ENCODE assay signal across 8 cellular contexts in genomic region chr16:31215287-31216115, GRCh38. TPM values are rescaled to one million over a fixed set of nuclear protein-coding genes. Genes with fewer than 3 reads are reported as not detected.
DNase-seq lines count a peak whose midpoint lies in the region; ATAC-seq, FAIRE-seq and TF ChIP-seq lines count a peak whose summit lies in the region.

No MANE protein-coding gene starts in this region.

- no peaks in the 10 kb centered on the region for H3K9me3 Mint-ChIP-seq in activated T-cell treated with anti-CD3 and anti-CD28 coated beads, Interleukin-2, amount 50 U/mL, for 24 hours

- DNase-seq in HK-2 (ENCODE audit: unreplicated experiment) (peak; percentile 69), frontal cortex (ENCODE audit: low spot score in 2 of 2) (peak; percentile 64 to 70), dermis blood vessel endothelial cell (no peak)
- DNase-seq in activated T-cell treated with anti-CD3 and anti-CD28 coated beads, Interleukin-2, amount 50 U/mL, for 24 hours, result peak; percentile 58

- peak overlapping the region; percentile 63 for H3K4me3 Mint-ChIP-seq in activated T-cell treated with anti-CD3 and anti-CD28 coated beads, Interleukin-2, amount 50 U/mL, for 24 hours

- no peaks in the 10 kb centered on the region for H3K9me3 ChIP-seq in neutrophil

- no peak for ATAC-seq in GM21381 (IDR thresholded peaks at IDR 0.05; ENCODE audit: unreplicated experiment)
- no peak for ATAC-seq in HG02973 (IDR thresholded peaks at IDR 0.05; ENCODE audit: unreplicated experiment)

- no peak for TF ChIP-seq CTCF in C4-2B (conservative IDR thresholded peaks at IDR 0.05)
- TF ChIP-seq CTCF in neutrophil (IDR thresholded peaks at IDR 0.05), result no peak

- peak overlapping the region; percentile 64 to 67 for H3K4me3 ChIP-seq in neutrophil (ENCODE audit: low read depth in 1 of 2, low read length in 1 of 2)

- no peaks in the 10 kb centered on the region for H3K36me3 ChIP-seq in neutrophil

- peaks cover 80% of the 10 kb centered on the region for H3K27me3 ChIP-seq in neutrophil

- peaks cover 22% of the 10 kb centered on the region for H3K4me1 Mint-ChIP-seq in activated T-cell treated with anti-CD3 and anti-CD28 coated beads, Interleukin-2, amount 50 U/mL, for 24 hours (ENCODE audit: low read depth)

- H3K4me1 ChIP-seq in neutrophil (ENCODE audit: control insufficient read depth in 1 of 2, insufficient read depth in 1 of 2, low read depth in 1 of 2, low read length in 1 of 2), result peaks cover 26 to 31% of the 10 kb centered on the region in 2 experiments

- peaks cover 60% of the 10 kb centered on the region for H3K27me3 Mint-ChIP-seq in activated T-cell treated with anti-CD3 and anti-CD28 coated beads, Interleukin-2, amount 50 U/mL, for 24 hours

- no peaks in the 10 kb centered on the region for H3K36me3 Mint-ChIP-seq in activated T-cell treated with anti-CD3 and anti-CD28 coated beads, Interleukin-2, amount 50 U/mL, for 24 hours (ENCODE audit: low read depth)

- no peak for FAIRE-seq in frontal cortex (lab: Jason Lieb, UNC)

- no peak overlapping the region for H3K27ac Mint-ChIP-seq in activated T-cell treated with anti-CD3 and anti-CD28 coated beads, Interleukin-2, amount 50 U/mL, for 24 hours

- H3K27ac ChIP-seq in C4-2B, result peak overlapping the region; percentile 60
- H3K27ac ChIP-seq in neutrophil, result no peak overlapping the region

RNA-seq across cellular contexts. Expression of gene PYDC1, which starts 1.4 kb away (rescaled TPM):
- 0.41 TPM for total RNA-seq in frontal cortex
- not detected in 2 replicates for total RNA-seq in dermis blood vessel endothelial cell

RNA-seq across cellular contexts. Expression of gene TRIM72, which starts 1.6 kb away (rescaled TPM):
- 1.2 TPM for total RNA-seq in frontal cortex
- total RNA-seq in dermis blood vessel endothelial cell, result not detected in 2 replicates

RNA-seq across cellular contexts. Expression of gene PYCARD, which starts 12.9 kb away (rescaled TPM):
- 1.6 TPM for total RNA-seq in frontal cortex
- 74.5 and 101 TPM in 2 replicates for total RNA-seq in dermis blood vessel endothelial cell

RNA-seq across cellular contexts. Expression of gene FUS, which starts 35.6 kb away (rescaled TPM):
- 36.3 TPM for total RNA-seq in frontal cortex
- 68.2 and 71.3 TPM in 2 replicates for total RNA-seq in dermis blood vessel endothelial cell

RNA-seq across cellular contexts. Expression of gene ITGAM, which starts 44.3 kb away (rescaled TPM):
- total RNA-seq in frontal cortex, result 2.0 TPM
- 0.34 TPM in 1 of 2 replicates, not detected in the other for total RNA-seq in dermis blood vessel endothelial cell

Comparison
In these comparisons a context has a peak if more than half of its experiments do, and no peak if none do; other contexts are left out.
1. RNA of gene PYCARD, which starts 12.9 kb away (total RNA-seq): 74.5 to 101 TPM in dermis blood vessel endothelial cell; 1.6 TPM in frontal cortex (single experiment); every median in the first group is over 10 times any median in the second.